ENCODE assay signal across 9 cellular contexts in genomic region chr16:87203060-87203656, GRCh38.
DNase-seq lines count a peak whose midpoint lies in the region; ATAC-seq and TF ChIP-seq lines count a peak whose summit lies in the region.
"Had no signal": no experiment of that assay in that cellular context is flagged by ENCODE, and none has a peak within 500 bp of the region (broad histone marks: within the 10 kb centered on the region; RNA-seq: fewer than 3 reads in every experiment).

No MANE protein-coding gene starts in this region.

- peaks cover 1% of the 10 kb centered on the region for H3K27me3 Mint-ChIP-seq in HFFc6 (ENCODE audit: insufficient read depth)

- peaks cover 4% of the 10 kb centered on the region for H3K36me3 Mint-ChIP-seq in HFFc6 (ENCODE audit: low read depth)

- peaks cover 78% of the 10 kb centered on the region for H3K4me1 Mint-ChIP-seq in HFFc6 (ENCODE audit: low read depth)

- ATAC-seq in HG02885 (IDR thresholded peaks at IDR 0.05; ENCODE audit: poor library complexity, unreplicated experiment) = no peak

- H3K27ac Mint-ChIP-seq in HFFc6 = peak overlapping the region; percentile 73
- H3K27ac Mint-ChIP-seq: T-helper 1 cell treated with Interleukin-12 subunit alpha and Interleukin-12 subunit beta and Interleukin-4 antibody, amounts not matched to agents 30 μg/mL and 1 μg/mL, for 36 hours had no signal

- no peaks in the 10 kb centered on the region for H3K9me3 Mint-ChIP-seq in HFFc6

- DNase-seq in COLO668 (lab: John Stamatoyannopoulos, UW; ENCODE audit: unreplicated experiment) (peak; percentile 61), HFFc6 (peak; percentile 68), RPMI7951 (ENCODE audit: low read depth) (peak; percentile 80), amniotic stem cell (lab: John Stamatoyannopoulos, UW) (peak; percentile 67), iPS DF 19.7 (ENCODE audit: low read depth, low spot score) (peak; percentile 67), occipital lobe (lab: John Stamatoyannopoulos, UW) (no peak)
- peak; percentile 71 for DNase-seq in stimulated activated CD4-positive, alpha-beta T cell treated with anti-CD3 and anti-CD28 coated beads, Interleukin-15, amount 100 ng/mL, for 24 hours

- H3K4me3 Mint-ChIP-seq in HFFc6 = peak overlapping the region; percentile 58
- H3K4me3 Mint-ChIP-seq: T-helper 1 cell treated with Interleukin-12 subunit alpha and Interleukin-12 subunit beta and Interleukin-4 antibody, amounts not matched to agents 30 μg/mL and 1 μg/mL, for 36 hours had no signal

- peak; percentile 90 for TF ChIP-seq CTCF in HFFc6 (IDR thresholded peaks at IDR 0.05)
